ENCODE assay signal across 1 cellular context in genomic region chr3:194034556-194035336, GRCh38.
TF ChIP-seq lines count a peak whose summit lies in the region.

No MANE protein-coding gene starts in this region.

TF ChIP-seq in HepG2, 621 proteins besides CTCF, POLR2A, EP300 and RAD21 (continued from another document and continues in another):
- TF ChIP-seq ZNF790 (CRISPR knock-in tag; IDR thresholded peaks at IDR 0.05; ENCODE audit: borderline replicate concordance) (0 out of 2 replicates have a peak, but pooled peaks have one; percentile 45), ESRRA (CRISPR knock-in tag; IDR thresholded peaks at IDR 0.05; ENCODE audit: low read depth) (no peak), NR2C2 (CRISPR knock-in tag; IDR thresholded peaks at IDR 0.05; ENCODE audit: borderline replicate concordance) (no peak), ZNF543 (CRISPR knock-in tag; IDR thresholded peaks at IDR 0.05) (no peak), ZNF160 (CRISPR knock-in tag; IDR thresholded peaks at IDR 0.05) (no peak), CEBPG (CRISPR knock-in tag; IDR thresholded peaks at IDR 0.05) (no peak), ZNF607 (CRISPR knock-in tag; IDR thresholded peaks at IDR 0.05; ENCODE audit: borderline replicate concordance) (no peak), PTBP1 (IDR thresholded peaks at IDR 0.05; ENCODE audit: low read depth, low read length, poor library complexity, severe bottlenecking) (no peak), NFE2L1 (CRISPR knock-in tag; IDR thresholded peaks at IDR 0.05; ENCODE audit: borderline replicate concordance) (no peak), ZNF576 (CRISPR knock-in tag; IDR thresholded peaks at IDR 0.05) (no peak), KDM5B (CRISPR knock-in tag; IDR thresholded peaks at IDR 0.05; ENCODE audit: borderline replicate concordance) (0 out of 2 replicates have a peak, but pooled peaks have one; percentile 31), ZSCAN12 (CRISPR knock-in tag; IDR thresholded peaks at IDR 0.05) (no peak), BCLAF1 (IDR thresholded peaks at IDR 0.05) (no peak), PRDM10 (CRISPR knock-in tag; IDR thresholded peaks at IDR 0.05; ENCODE audit: low read depth) (no peak), ZBTB21 (CRISPR knock-in tag; IDR thresholded peaks at IDR 0.05) (no peak), BORCS8-MEF2B (CRISPR knock-in tag; IDR thresholded peaks at IDR 0.05) (no peak), SP5 (CRISPR knock-in tag; IDR thresholded peaks at IDR 0.05; ENCODE audit: borderline replicate concordance, low read depth) (0 out of 2 replicates have a peak, but pooled peaks have one; percentile 17), ZEB1 (IDR thresholded peaks at IDR 0.05; ENCODE audit: insufficient replicate concordance, low read depth) (no peak), RXRA (CRISPR knock-in tag; IDR thresholded peaks at IDR 0.05) (0 out of 2 replicates have a peak, but pooled peaks have one; percentile 19), ARNTL (CRISPR knock-in tag; IDR thresholded peaks at IDR 0.05) (no peak), NFKB2 (CRISPR knock-in tag; IDR thresholded peaks at IDR 0.05; ENCODE audit: borderline replicate concordance) (no peak), PHF8 (CRISPR knock-in tag; IDR thresholded peaks at IDR 0.05) (no peak), ISX (CRISPR knock-in tag; conservative IDR thresholded peaks at IDR 0.05) (no peak), ZKSCAN8 (CRISPR knock-in tag; IDR thresholded peaks at IDR 0.05; ENCODE audit: borderline replicate concordance) (no peak), TBP (CRISPR knock-in tag; IDR thresholded peaks at IDR 0.05) (no peak), ZBTB40 (IDR thresholded peaks at IDR 0.05) (no peak), ZBTB40 (CRISPR knock-in tag; IDR thresholded peaks at IDR 0.05) (no peak), LBX2 (CRISPR knock-in tag; IDR thresholded peaks at IDR 0.05; ENCODE audit: borderline replicate concordance) (no peak), JARID2 (CRISPR knock-in tag; IDR thresholded peaks at IDR 0.05; ENCODE audit: insufficient replicate concordance) (no peak), SKIL (CRISPR knock-in tag; IDR thresholded peaks at IDR 0.05; ENCODE audit: borderline replicate concordance) (no peak), ZNF451 (CRISPR knock-in tag; IDR thresholded peaks at IDR 0.05) (no peak), AGO2 (optimal IDR thresholded peaks at IDR 0.05; ENCODE audit: low read depth, low read length) (no peak)
- TF ChIP-seq, protein P1, sequence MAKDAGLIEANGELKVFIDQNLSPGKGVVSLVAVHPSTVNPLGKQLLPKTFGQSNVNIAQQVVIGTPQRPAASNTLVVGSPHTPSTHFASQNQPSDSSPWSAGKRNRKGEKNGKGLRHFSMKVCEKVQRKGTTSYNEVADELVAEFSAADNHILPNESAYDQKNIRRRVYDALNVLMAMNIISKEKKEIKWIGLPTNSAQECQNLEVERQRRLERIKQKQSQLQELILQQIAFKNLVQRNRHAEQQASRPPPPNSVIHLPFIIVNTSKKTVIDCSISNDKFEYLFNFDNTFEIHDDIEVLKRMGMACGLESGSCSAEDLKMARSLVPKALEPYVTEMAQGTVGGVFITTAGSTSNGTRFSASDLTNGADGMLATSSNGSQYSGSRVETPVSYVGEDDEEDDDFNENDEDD (CRISPR knock-in tag; IDR thresholded peaks at IDR 0.05; ENCODE audit: borderline replicate concordance), result peak; percentile 86; the same call in 1 of the 2 replicates
- TF ChIP-seq, protein P2, sequence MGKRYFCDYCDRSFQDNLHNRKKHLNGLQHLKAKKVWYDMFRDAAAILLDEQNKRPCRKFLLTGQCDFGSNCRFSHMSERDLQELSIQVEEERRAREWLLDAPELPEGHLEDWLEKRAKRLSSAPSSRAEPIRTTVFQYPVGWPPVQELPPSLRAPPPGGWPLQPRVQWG (CRISPR knock-in tag; IDR thresholded peaks at IDR 0.05; ENCODE audit: borderline replicate concordance, low read depth), result no peak
- TF ChIP-seq, protein P3, sequence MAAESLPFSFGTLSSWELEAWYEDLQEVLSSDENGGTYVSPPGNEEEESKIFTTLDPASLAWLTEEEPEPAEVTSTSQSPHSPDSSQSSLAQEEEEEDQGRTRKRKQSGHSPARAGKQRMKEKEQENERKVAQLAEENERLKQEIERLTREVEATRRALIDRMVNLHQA (CRISPR knock-in tag; IDR thresholded peaks at IDR 0.05), result no peak
- TF ChIP-seq, protein P4, sequence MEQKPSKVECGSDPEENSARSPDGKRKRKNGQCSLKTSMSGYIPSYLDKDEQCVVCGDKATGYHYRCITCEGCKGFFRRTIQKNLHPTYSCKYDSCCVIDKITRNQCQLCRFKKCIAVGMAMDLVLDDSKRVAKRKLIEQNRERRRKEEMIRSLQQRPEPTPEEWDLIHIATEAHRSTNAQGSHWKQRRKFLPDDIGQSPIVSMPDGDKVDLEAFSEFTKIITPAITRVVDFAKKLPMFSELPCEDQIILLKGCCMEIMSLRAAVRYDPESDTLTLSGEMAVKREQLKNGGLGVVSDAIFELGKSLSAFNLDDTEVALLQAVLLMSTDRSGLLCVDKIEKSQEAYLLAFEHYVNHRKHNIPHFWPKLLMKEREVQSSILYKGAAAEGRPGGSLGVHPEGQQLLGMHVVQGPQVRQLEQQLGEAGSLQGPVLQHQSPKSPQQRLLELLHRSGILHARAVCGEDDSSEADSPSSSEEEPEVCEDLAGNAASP (CRISPR knock-in tag; IDR thresholded peaks at IDR 0.05; ENCODE audit: borderline replicate concordance), result no peak
